Comparison of ENCODE assay signal across 12 cellular contexts in genomic region chr17:3796822-3797170, GRCh38. TPM values are rescaled to one million over a fixed set of nuclear protein-coding genes. Genes with fewer than 3 reads are reported as not detected.
DNase-seq lines count a peak whose midpoint lies in the region; ATAC-seq and TF ChIP-seq lines count a peak whose summit lies in the region.
"Had no signal": no experiment of that assay in that cellular context is flagged by ENCODE, and none has a peak within 500 bp of the region (broad histone marks: within the 10 kb centered on the region; RNA-seq: fewer than 3 reads in every experiment).

No MANE protein-coding gene starts in this region.

- no peaks in the 10 kb centered on the region for H3K9me3 ChIP-seq in osteoblast (ENCODE audit: low read depth, low read length)
- H3K9me3 ChIP-seq: sigmoid colon, SJSA1 had no signal

- no peaks in the 10 kb centered on the region for H3K9me3 Mint-ChIP-seq in activated CD4-positive, alpha-beta T cell treated with anti-CD3 and anti-CD28 coated beads for 36 hours (ENCODE audit: low read depth)
- H3K9me3 Mint-ChIP-seq in IgD-negative memory B cell, result no peaks in the 10 kb centered on the region

- peak; percentile 23 for ATAC-seq in activated CD4-positive, alpha-beta T cell treated with anti-CD3 and anti-CD28 coated beads for 36 hours
- ATAC-seq in GM21529 (IDR thresholded peaks at IDR 0.05; ENCODE audit: unreplicated experiment), result peak; percentile 26
- no peak for ATAC-seq in left ventricle myocardium superior
- ATAC-seq: left lobe of liver had no signal

- no peak overlapping the region for H2AFZ ChIP-seq in osteoblast (ENCODE audit: low read length)

- CTCF ChIA-PET in activated CD4-positive, alpha-beta T cell treated with anti-CD3 and anti-CD28 coated beads for 36 hours (lab: Charles Lee), result interaction anchor here (0.7 to 0.8 kb wide), 2 partner anchors 59 to 267 kb away, joined by 3 to 5 read pairs; no protein-coding TSS in a partner anchor

- no peak overlapping the region for H3K4me3 Mint-ChIP-seq in activated CD4-positive, alpha-beta T cell treated with anti-CD3 and anti-CD28 coated beads for 36 hours
- H3K4me3 Mint-ChIP-seq in IgD-negative memory B cell, result peak overlapping the region; percentile 21 to 78 (median 52)

- no peak for DNase-seq in activated CD4-positive, alpha-beta T cell treated with anti-CD3 and anti-CD28 coated beads for 36 hours
- no peak for DNase-seq in activated CD4-positive, alpha-beta T cell treated with anti-CD3 and anti-CD28 coated beads for 4 hours
- peak; percentile 77 for DNase-seq in osteoblast (ENCODE audit: insufficient read length, low spot score, missing footprints)
- DNase-seq in NCI-H446 (lab: John Stamatoyannopoulos, UW), result no peak
- DNase-seq in left ventricle myocardium superior, result no peak
- no peak for DNase-seq in NCI-H2227 treated with DMSO at 0.1 percent for 48 hours (lab: John Stamatoyannopoulos, UW)
- DNase-seq: NCI-H2081, sigmoid colon had no signal

- H3K79me2 ChIP-seq in osteoblast (ENCODE audit: insufficient read depth, low read length), result no peaks in the 10 kb centered on the region

- no peaks in the 10 kb centered on the region for H3K36me3 ChIP-seq in osteoblast (ENCODE audit: insufficient read depth, low read length)
- H3K36me3 ChIP-seq: sigmoid colon, SJSA1 had no signal

- peaks cover 24% of the 10 kb centered on the region for H3K4me1 Mint-ChIP-seq in activated CD4-positive, alpha-beta T cell treated with anti-CD3 and anti-CD28 coated beads for 36 hours
- peaks cover 21 to 29% (median 26%) of the 10 kb centered on the region in 3 donors for H3K4me1 Mint-ChIP-seq in IgD-negative memory B cell

- no peak overlapping the region for H3K4me3 ChIP-seq in osteoblast (ENCODE audit: insufficient read depth, low read length)
- H3K4me3 ChIP-seq: sigmoid colon, SJSA1 had no signal

- no peak for TF ChIP-seq CTCF in osteoblast (IDR thresholded peaks at IDR 0.05; ENCODE audit: extremely low read depth, low read depth, low read length)

- no peaks in the 10 kb centered on the region for H3K27me3 ChIP-seq in osteoblast (ENCODE audit: insufficient read depth, low read length)
- H3K27me3 ChIP-seq: sigmoid colon, SJSA1 had no signal

- H3K36me3 Mint-ChIP-seq in activated CD4-positive, alpha-beta T cell treated with anti-CD3 and anti-CD28 coated beads for 36 hours (ENCODE audit: low read depth), result no peaks in the 10 kb centered on the region
- no peaks in the 10 kb centered on the region for H3K36me3 Mint-ChIP-seq in IgD-negative memory B cell

- no peak overlapping the region for H3K27ac Mint-ChIP-seq in activated CD4-positive, alpha-beta T cell treated with anti-CD3 and anti-CD28 coated beads for 36 hours
- H3K27ac Mint-ChIP-seq in IgD-negative memory B cell, result peak overlapping the region; percentile 33 to 97 (median 91)

- H4K20me1 ChIP-seq in osteoblast (ENCODE audit: insufficient read depth, low read length), result no peaks in the 10 kb centered on the region

- H3K27ac ChIP-seq in osteoblast (ENCODE audit: low read depth, low read length), result no peak overlapping the region
- H3K27ac ChIP-seq: sigmoid colon, SJSA1 had no signal

- no peak overlapping the region for H3K4me2 ChIP-seq in osteoblast (ENCODE audit: insufficient read depth, low read length)

- intact Hi-C loops in activated CD4-positive, alpha-beta T cell treated with anti-CD3 and anti-CD28 coated beads for 36 hours (cut with DNase I, micrococcal nuclease), result loop anchor here in 1 of 2 experiments (1.0 to 10.0 kb wide), 2 partner anchors 31 to 982 kb away; no protein-coding TSS in a partner anchor
- intact Hi-C loops in left ventricle myocardium superior (cut with micrococcal nuclease), result no loop called here

- POLR2A ChIA-PET in activated CD4-positive, alpha-beta T cell treated with anti-CD3 and anti-CD28 coated beads for 36 hours (lab: Charles Lee), result interaction anchor here (0.6 to 0.8 kb wide), 2 partner anchors 12 to 49 kb away, joined by 3 read pairs; partner anchors contain the start of gene NCBP3

- H3K4me1 ChIP-seq in osteoblast (ENCODE audit: insufficient read depth, low read length), result peaks cover 36% of the 10 kb centered on the region

- no peaks in the 10 kb centered on the region for H3K27me3 Mint-ChIP-seq in activated CD4-positive, alpha-beta T cell treated with anti-CD3 and anti-CD28 coated beads for 36 hours
- H3K27me3 Mint-ChIP-seq in IgD-negative memory B cell, result no peaks in the 10 kb centered on the region

RNA-seq across cellular contexts. Expression of gene ITGAE, which starts 4.2 kb away (rescaled TPM):
- 10 to 100 TPM; 20.9 to 41.1 TPM for total RNA-seq in activated CD4-positive, alpha-beta T cell treated with anti-CD3 and anti-CD28 coated beads for 36 hours
- 125 TPM for polyA plus RNA-seq in IgD-negative memory B cell
- total RNA-seq in osteoblast (10.5 and 12.4 TPM in 2 replicates), left ventricle myocardium superior (12.2 TPM)

RNA-seq across cellular contexts. Expression of gene NCBP3, which starts 49.2 kb away (rescaled TPM):
- total RNA-seq in activated CD4-positive, alpha-beta T cell treated with anti-CD3 and anti-CD28 coated beads for 36 hours, result 10 to 100 TPM; 35.9 to 44.6 TPM
- polyA plus RNA-seq in IgD-negative memory B cell, result 12.5 TPM
- total RNA-seq in osteoblast (21.4 and 24.2 TPM in 2 replicates), left ventricle myocardium superior (17.8 TPM)
